2 cellular contexts compared by ENCODE assay signal in the genomic region with DNA sequence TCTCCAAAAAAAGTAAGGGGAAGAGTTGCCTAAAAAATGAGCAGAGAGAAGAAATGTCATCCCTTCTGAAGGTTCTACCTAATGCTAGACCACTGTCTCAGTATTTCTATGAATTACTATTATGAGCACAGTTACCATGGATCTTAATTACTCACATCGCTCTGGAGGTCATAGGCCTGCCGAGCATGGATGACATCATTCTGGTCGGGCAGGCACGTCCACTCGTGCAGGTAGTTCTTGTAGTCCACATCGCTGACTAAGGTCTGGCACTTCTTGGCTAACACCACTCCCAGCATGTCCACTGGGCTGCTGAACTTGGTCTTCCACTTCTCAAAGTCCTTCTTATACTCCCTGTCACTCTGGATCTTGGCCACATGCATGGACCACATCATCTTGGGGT.
TF ChIP-seq lines count a peak whose summit lies in the region.

No MANE protein-coding gene starts in this region.

TF ChIP-seq in HepG2, 621 proteins besides CTCF, POLR2A, EP300 and RAD21:
- TF ChIP-seq, protein P1, sequence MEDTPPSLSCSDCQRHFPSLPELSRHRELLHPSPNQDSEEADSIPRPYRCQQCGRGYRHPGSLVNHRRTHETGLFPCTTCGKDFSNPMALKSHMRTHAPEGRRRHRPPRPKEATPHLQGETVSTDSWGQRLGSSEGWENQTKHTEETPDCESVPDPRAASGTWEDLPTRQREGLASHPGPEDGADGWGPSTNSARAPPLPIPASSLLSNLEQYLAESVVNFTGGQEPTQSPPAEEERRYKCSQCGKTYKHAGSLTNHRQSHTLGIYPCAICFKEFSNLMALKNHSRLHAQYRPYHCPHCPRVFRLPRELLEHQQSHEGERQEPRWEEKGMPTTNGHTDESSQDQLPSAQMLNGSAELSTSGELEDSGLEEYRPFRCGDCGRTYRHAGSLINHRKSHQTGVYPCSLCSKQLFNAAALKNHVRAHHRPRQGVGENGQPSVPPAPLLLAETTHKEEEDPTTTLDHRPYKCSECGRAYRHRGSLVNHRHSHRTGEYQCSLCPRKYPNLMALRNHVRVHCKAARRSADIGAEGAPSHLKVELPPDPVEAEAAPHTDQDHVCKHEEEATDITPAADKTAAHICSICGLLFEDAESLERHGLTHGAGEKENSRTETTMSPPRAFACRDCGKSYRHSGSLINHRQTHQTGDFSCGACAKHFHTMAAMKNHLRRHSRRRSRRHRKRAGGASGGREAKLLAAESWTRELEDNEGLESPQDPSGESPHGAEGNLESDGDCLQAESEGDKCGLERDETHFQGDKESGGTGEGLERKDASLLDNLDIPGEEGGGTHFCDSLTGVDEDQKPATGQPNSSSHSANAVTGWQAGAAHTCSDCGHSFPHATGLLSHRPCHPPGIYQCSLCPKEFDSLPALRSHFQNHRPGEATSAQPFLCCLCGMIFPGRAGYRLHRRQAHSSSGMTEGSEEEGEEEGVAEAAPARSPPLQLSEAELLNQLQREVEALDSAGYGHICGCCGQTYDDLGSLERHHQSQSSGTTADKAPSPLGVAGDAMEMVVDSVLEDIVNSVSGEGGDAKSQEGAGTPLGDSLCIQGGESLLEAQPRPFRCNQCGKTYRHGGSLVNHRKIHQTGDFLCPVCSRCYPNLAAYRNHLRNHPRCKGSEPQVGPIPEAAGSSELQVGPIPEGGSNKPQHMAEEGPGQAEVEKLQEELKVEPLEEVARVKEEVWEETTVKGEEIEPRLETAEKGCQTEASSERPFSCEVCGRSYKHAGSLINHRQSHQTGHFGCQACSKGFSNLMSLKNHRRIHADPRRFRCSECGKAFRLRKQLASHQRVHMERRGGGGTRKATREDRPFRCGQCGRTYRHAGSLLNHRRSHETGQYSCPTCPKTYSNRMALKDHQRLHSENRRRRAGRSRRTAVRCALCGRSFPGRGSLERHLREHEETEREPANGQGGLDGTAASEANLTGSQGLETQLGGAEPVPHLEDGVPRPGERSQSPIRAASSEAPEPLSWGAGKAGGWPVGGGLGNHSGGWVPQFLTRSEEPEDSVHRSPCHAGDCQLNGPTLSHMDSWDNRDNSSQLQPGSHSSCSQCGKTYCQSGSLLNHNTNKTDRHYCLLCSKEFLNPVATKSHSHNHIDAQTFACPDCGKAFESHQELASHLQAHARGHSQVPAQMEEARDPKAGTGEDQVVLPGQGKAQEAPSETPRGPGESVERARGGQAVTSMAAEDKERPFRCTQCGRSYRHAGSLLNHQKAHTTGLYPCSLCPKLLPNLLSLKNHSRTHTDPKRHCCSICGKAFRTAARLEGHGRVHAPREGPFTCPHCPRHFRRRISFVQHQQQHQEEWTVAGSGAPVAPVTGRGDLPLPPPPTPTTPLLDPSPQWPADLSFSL (CRISPR knock-in tag; IDR thresholded peaks at IDR 0.05), result no peak
- TF ChIP-seq ATF7 (IDR thresholded peaks at IDR 0.05) (peak; percentile 81), ATF7 (CRISPR knock-in tag; IDR thresholded peaks at IDR 0.05) (no peak)

TF ChIP-seq in K562, 482 proteins besides CTCF, POLR2A, EP300 and RAD21 (continued from another document):
- TF ChIP-seq, protein P2, sequence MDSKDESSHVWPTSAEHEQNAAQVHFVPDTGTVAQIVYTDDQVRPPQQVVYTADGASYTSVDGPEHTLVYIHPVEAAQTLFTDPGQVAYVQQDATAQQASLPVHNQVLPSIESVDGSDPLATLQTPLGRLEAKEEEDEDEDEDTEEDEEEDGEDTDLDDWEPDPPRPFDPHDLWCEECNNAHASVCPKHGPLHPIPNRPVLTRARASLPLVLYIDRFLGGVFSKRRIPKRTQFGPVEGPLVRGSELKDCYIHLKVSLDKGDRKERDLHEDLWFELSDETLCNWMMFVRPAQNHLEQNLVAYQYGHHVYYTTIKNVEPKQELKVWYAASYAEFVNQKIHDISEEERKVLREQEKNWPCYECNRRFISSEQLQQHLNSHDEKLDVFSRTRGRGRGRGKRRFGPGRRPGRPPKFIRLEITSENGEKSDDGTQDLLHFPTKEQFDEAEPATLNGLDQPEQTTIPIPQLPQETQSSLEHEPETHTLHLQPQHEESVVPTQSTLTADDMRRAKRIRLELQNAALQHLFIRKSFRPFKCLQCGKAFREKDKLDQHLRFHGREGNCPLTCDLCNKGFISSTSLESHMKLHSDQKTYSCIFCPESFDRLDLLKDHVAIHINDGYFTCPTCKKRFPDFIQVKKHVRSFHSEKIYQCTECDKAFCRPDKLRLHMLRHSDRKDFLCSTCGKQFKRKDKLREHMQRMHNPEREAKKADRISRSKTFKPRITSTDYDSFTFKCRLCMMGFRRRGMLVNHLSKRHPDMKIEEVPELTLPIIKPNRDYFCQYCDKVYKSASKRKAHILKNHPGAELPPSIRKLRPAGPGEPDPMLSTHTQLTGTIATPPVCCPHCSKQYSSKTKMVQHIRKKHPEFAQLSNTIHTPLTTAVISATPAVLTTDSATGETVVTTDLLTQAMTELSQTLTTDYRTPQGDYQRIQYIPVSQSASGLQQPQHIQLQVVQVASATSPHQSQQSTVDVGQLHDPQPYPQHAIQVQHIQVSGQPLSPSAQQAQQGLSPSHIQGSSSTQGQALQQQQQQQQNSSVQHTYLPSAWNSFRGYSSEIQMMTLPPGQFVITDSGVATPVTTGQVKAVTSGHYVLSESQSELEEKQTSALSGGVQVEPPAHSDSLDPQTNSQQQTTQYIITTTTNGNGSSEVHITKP (IDR thresholded peaks at IDR 0.05; ENCODE audit: partially characterized antibody), result no peak
TF ChIP-seq in K562: peak in this region for 2.
